8 cellular contexts compared by ENCODE assay signal in the genomic region with DNA sequence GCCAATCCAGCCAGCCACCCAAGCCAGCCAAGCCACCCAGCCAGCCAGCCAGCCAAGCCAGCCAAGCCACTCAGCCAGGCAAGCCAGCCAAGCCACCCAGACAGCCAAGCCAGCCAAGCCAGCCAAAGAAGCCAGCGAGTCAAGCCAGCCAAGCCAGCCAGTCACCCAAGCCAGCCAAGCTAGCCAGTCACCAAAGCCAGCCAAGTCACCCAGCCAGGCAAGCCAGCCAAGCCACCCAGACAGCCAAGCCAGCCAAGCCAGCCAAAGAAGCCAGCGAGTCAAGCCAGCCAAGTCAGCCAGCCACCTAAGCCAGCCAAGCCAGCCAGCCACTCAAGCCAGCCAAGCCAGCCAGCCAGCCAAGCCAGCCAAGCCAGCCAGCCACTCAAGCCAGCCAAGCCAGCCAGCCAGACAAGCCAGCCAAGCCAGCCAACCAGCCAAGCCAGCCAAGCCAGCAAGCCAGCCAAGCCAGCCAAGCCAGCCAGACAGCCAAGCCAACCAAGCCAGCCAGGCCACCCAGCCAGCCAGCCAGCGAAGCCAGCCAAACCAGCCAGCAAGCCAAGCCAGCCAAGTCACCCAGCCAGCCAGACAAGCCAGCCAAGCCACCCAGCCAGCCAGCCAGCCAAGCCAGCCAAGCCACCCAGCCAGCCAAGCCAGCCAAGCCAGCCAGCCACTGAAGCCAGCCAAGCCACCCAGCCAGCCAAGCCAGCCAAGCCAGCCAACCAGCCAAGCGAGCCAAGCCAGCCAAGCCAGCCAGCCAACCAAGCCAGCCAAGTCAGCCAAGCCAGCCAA.
DNase-seq lines count a peak whose midpoint lies in the region; ATAC-seq, FAIRE-seq and TF ChIP-seq lines count a peak whose summit lies in the region.
"Not testable (repeated sequence)": the region's sequence is repeated elsewhere in the genome, so short reads cannot be mapped to it uniquely, and the experiment has no call there.

No MANE protein-coding gene starts in this region.

- FAIRE-seq in kidney (lab: Jason Lieb, UNC): not testable (repeated sequence)

- not testable (repeated sequence) for H3K9me3 Mint-ChIP-seq in osteocyte (ENCODE audit: unreplicated experiment)

- 43 to 63% (median 60%) methylated on average over 3 to 4 of the region's 4 CpGs for WGBS in heart left ventricle, 4 donors
- 34 to 76% (median 68%) methylated on average over 2 to 4 of the region's 4 CpGs for WGBS in spleen, 5 donors
- 67 to 76% methylated on average over 4 of the region's 4 CpGs for WGBS in aorta, 2 donors

- H3K4me1 Mint-ChIP-seq in osteocyte (ENCODE audit: unreplicated experiment): not testable (repeated sequence)

- intact Hi-C loops in heart left ventricle (cut with DNase I): loop anchor here in 1 of 10 donors (10.0 kb wide), 1 partner anchor 88 kb away; no protein-coding TSS in a partner anchor
- intact Hi-C loops in kidney (cut with DNase I); spleen (cut with DNase I; ENCODE audit: low total_unique reads); aorta (cut with DNase I): not testable (repeated sequence)

- TF ChIP-seq CTCF in Peyer's patch (IDR thresholded peaks at IDR 0.05); heart left ventricle (IDR thresholded peaks at IDR 0.05); kidney (IDR thresholded peaks at IDR 0.05; ENCODE audit: borderline replicate concordance, extremely low read depth, insufficient read depth); osteocyte (IDR thresholded peaks at IDR 0.05); spleen (IDR thresholded peaks at IDR 0.05 in 8 of 11, conservative IDR thresholded peaks at IDR 0.05 in 3 of 11): not testable (repeated sequence)

- not testable (repeated sequence) for H3K27me3 Mint-ChIP-seq in osteocyte (ENCODE audit: unreplicated experiment)

- H3K27me3 ChIP-seq in Peyer's patch; spleen (replicated peaks in 1 of 7); aorta (ENCODE audit: control insufficient read depth in 1 of 2, insufficient read depth in 2 of 2, low read length in 1 of 2): not testable (repeated sequence)
- H3K27me3 ChIP-seq in heart left ventricle: peaks cover 0 to 15% (median 0%) of the 10 kb centered on the region in 9 donors

- not testable (repeated sequence) for H3K4me1 ChIP-seq in Peyer's patch; heart left ventricle; kidney (ENCODE audit: control insufficient read depth in 1 of 2, insufficient read depth in 1 of 2, low read depth in 1 of 2, low read length in 2 of 2); spleen; aorta (ENCODE audit: control insufficient read depth in 1 of 2, insufficient read depth in 2 of 2, low read length in 2 of 2)

- not testable (repeated sequence) for H3K4me3 ChIP-seq in Peyer's patch; heart left ventricle; kidney (ENCODE audit: low read length in 2 of 2); spleen; aorta (ENCODE audit: low read length in 2 of 2)

- H3K27ac ChIP-seq in Peyer's patch; heart left ventricle; kidney (ENCODE audit: low read depth in 2 of 2, low read length in 2 of 2); spleen; aorta (ENCODE audit: low read depth in 1 of 2, low read length in 2 of 2): not testable (repeated sequence)

- not testable (repeated sequence) for H3K9ac ChIP-seq in kidney (ENCODE audit: low read length in 2 of 2)

- H3K9me3 ChIP-seq in Peyer's patch (peaks cover 0 to 27% (median 12%) of the 10 kb centered on the region in 4 donors), heart left ventricle (peaks cover 0 to 27% (median 8%) of the 10 kb centered on the region in 12 donors), kidney (ENCODE audit: control insufficient read depth in 1 of 2, low read length in 2 of 2) (peaks cover 0 to 30% of the 10 kb centered on the region in 2 donors), spleen (peaks cover 2 to 57% (median 22%) of the 10 kb centered on the region in 8 donors)
- H3K9me3 ChIP-seq in aorta (ENCODE audit: control insufficient read depth, low read length): not testable (repeated sequence)

- TF ChIP-seq POLR2A in Peyer's patch (IDR thresholded peaks at IDR 0.05); heart left ventricle (IDR thresholded peaks at IDR 0.05); spleen (IDR thresholded peaks at IDR 0.05): not testable (repeated sequence)

- H3K36me3 Mint-ChIP-seq in osteocyte (ENCODE audit: unreplicated experiment): not testable (repeated sequence)

- H3K36me3 ChIP-seq in Peyer's patch; heart left ventricle; kidney (ENCODE audit: control insufficient read depth in 1 of 2, insufficient read depth in 2 of 2, low read length in 2 of 2); spleen; aorta (ENCODE audit: control insufficient read depth in 1 of 2, insufficient read depth in 2 of 2, low read length in 1 of 2): not testable (repeated sequence)

- DNase-seq in Peyer's patch (peak; percentile 15 to 47 (median 34)), dedifferentiated amniotic fluid mesenchymal stem cell (ENCODE audit: extremely low spot score) (peak; percentile 13), heart left ventricle (peak in 3 of 5 donors; percentile 20 to 73 (median 30)), kidney (peak; percentile 88), osteocyte (ENCODE audit: extremely low spot score, unreplicated experiment) (peak; percentile 90), spleen (peak; percentile 74), aorta (peak; percentile 45 to 76)
- peak; percentile 69 for DNase-seq in activated effector memory CD4-positive, alpha-beta T cell treated with anti-CD3 and anti-CD28 coated beads, Interleukin-2, amount 50 U/mL, for 16 hours

- not testable (repeated sequence) for ATAC-seq in heart left ventricle; aorta (ENCODE audit: low FRiP score)

- not testable (repeated sequence) for H3K27ac Mint-ChIP-seq in osteocyte (ENCODE audit: unreplicated experiment)

- H3K4me3 Mint-ChIP-seq in osteocyte (ENCODE audit: unreplicated experiment): not testable (repeated sequence)

Comparison
In these comparisons a context has a peak if more than half of its experiments do, and no peak if none do; other contexts are left out.
1. DNase-seq: peak in every context shown above with its lines; median percentile 90 in osteocyte; 88 in kidney; 74 in spleen; 69 in activated effector memory CD4-positive, alpha-beta T cell treated with anti-CD3 and anti-CD28 coated beads, Interleukin-2, amount 50 U/mL, for 16 hours; 60 in aorta; 34 in Peyer's patch; 30 in heart left ventricle; 13 in dedifferentiated amniotic fluid mesenchymal stem cell.